In genomic region chr1:154626456-154627246, GRCh38 we compare ENCODE assay signal across 8 cellular contexts. TPM values are rescaled to one million over a fixed set of nuclear protein-coding genes. Genes with fewer than 3 reads are reported as not detected.
DNase-seq lines count a peak whose midpoint lies in the region; ATAC-seq, FAIRE-seq and TF ChIP-seq lines count a peak whose summit lies in the region.

No MANE protein-coding gene starts in this region.

- no peak for TF ChIP-seq POLR2A in endothelial cell of umbilical vein (IDR thresholded peaks at IDR 0.05; ENCODE audit: low read depth, low read length)

- H3K4me3 Mint-ChIP-seq in natural killer cell treated with Interleukin-12 subunit alpha and Interleukin-12 subunit beta and Interleukin-15 and Interleukin-18, amount 100 ng/mL, for 72 hours = peak overlapping the region; percentile 97

- TSS peak; percentile 17 for BruUV-seq in endothelial cell of umbilical vein (replicated peaks; lab: Mats Ljungman, UMichigan)

- TF ChIP-seq CTCF in endothelial cell of umbilical vein (IDR thresholded peaks at IDR 0.05; ENCODE audit: extremely low read depth in 1 of 2, insufficient read depth in 1 of 2, low read depth in 1 of 2, low read length in 2 of 2) (no peak), D721Med (IDR thresholded peaks at IDR 0.05; ENCODE audit: insufficient read depth, missing control alignments) (no peak)

- POLR2A ChIA-PET in HEK293T (lab: Yijun Ruan, JAX) (interaction anchor here (0.8 to 1.4 kb wide), 3 partner anchors 16 to 37 kb away, joined by 3 to 8 read pairs (median 3); no protein-coding TSS in a partner anchor), endothelial cell of umbilical vein (lab: Charles Lee) (interaction anchor here (0.7 kb wide), 1 partner anchor 29 kb away, joined by 9 read pairs; no protein-coding TSS in a partner anchor)

- intact Hi-C loops in endothelial cell of umbilical vein (cut with micrococcal nuclease) = no loop called here

- no peaks in the 10 kb centered on the region for H3K9me1 ChIP-seq in endothelial cell of umbilical vein (replicated peaks; ENCODE audit: control insufficient read depth, extremely low read depth, insufficient read depth, low read length)

- H3K27ac ChIP-seq in SJSA1 (no peak overlapping the region), endothelial cell of umbilical vein (ENCODE audit: insufficient read depth, low read depth, low read length) (peak overlapping the region; percentile 86)

- H3K36me3 ChIP-seq in ES-I3 (ENCODE audit: insufficient read depth, low read length) (no peaks in the 10 kb centered on the region), SJSA1 (peaks cover 25% of the 10 kb centered on the region), endothelial cell of umbilical vein (ENCODE audit: control insufficient read depth in 2 of 2, extremely low read depth in 1 of 2, insufficient read depth in 2 of 2, low read length in 2 of 2) (peaks cover 0 to 6% of the 10 kb centered on the region in 2 experiments)

- peaks cover 3 to 12% of the 10 kb centered on the region in 2 donors for H3K27me3 Mint-ChIP-seq in natural killer cell treated with Interleukin-12 subunit alpha and Interleukin-12 subunit beta and Interleukin-15 and Interleukin-18, amount 100 ng/mL, for 72 hours

- peak; percentile 32 for DNase-seq in HEK293T (ENCODE audit: extremely low spot score)
- DNase-seq in SJSA1 (ENCODE audit: low read depth in 1 of 2, low spot score in 2 of 2) = no peak
- no peak for DNase-seq in endothelial cell of umbilical vein (ENCODE audit: low read depth, low spot score)
- no peak for DNase-seq in natural killer cell treated with Interleukin-12 subunit alpha and Interleukin-12 subunit beta and Interleukin-15 and Interleukin-18, amount 100 ng/mL, for 72 hours (ENCODE audit: low spot score)
- no peak for DNase-seq in D721Med (ENCODE audit: insufficient read length, low spot score)
- DNase-seq in NCI-H2029 treated with DMSO at 0.1 percent for 48 hours (lab: John Stamatoyannopoulos, UW) = no peak
- DNase-seq in HuH-7.5 (ENCODE audit: low spot score) = no peak

- H3K4me1 ChIP-seq in ES-I3 (ENCODE audit: insufficient read depth, low read length) (peaks cover 5% of the 10 kb centered on the region; the same call in 1 of the 2 replicates), SJSA1 (replicated peaks) (peaks cover 26% of the 10 kb centered on the region), endothelial cell of umbilical vein (ENCODE audit: control insufficient read depth, extremely low read depth, insufficient read depth, low read length) (peaks cover 7% of the 10 kb centered on the region)

- peaks cover 23 to 28% of the 10 kb centered on the region in 2 donors for H3K4me1 Mint-ChIP-seq in natural killer cell treated with Interleukin-12 subunit alpha and Interleukin-12 subunit beta and Interleukin-15 and Interleukin-18, amount 100 ng/mL, for 72 hours (ENCODE audit: low read depth in 2 of 2)

- H3K9ac ChIP-seq in ES-I3 (ENCODE audit: low read depth, low read length) = peak overlapping the region; percentile 85
- H3K9ac ChIP-seq in endothelial cell of umbilical vein (replicated peaks; ENCODE audit: extremely low read depth, insufficient read depth, low read length) = peak overlapping the region; percentile 84

- peak overlapping the region; percentile 92 for H3K4me3 ChIP-seq in SJSA1
- H3K4me3 ChIP-seq in endothelial cell of umbilical vein (replicated peaks in 1 of 3; ENCODE audit: insufficient read depth in 1 of 3, low read depth in 1 of 3, low read length in 3 of 3) = peak overlapping the region; percentile 72 to 99 (median 73)

- H2AFZ ChIP-seq in endothelial cell of umbilical vein (ENCODE audit: low read depth, low read length) = no peak overlapping the region

- H3K9me3 Mint-ChIP-seq in natural killer cell treated with Interleukin-12 subunit alpha and Interleukin-12 subunit beta and Interleukin-15 and Interleukin-18, amount 100 ng/mL, for 72 hours = no peaks in the 10 kb centered on the region

- CTCF ChIA-PET in HEK293T (lab: Yijun Ruan, JAX) (no interaction called here), endothelial cell of umbilical vein (lab: Charles Lee) (interaction anchor here (0.8 to 1.5 kb wide), 6 partner anchors 15 to 252 kb away, joined by 3 to 4 read pairs (median 3); no protein-coding TSS in a partner anchor)

- H3K9me3 ChIP-seq in ES-I3 (ENCODE audit: control insufficient read depth, insufficient read depth, low read length) = peaks cover 3% of the 10 kb centered on the region; the same call in 1 of the 2 replicates
- peaks cover 4% of the 10 kb centered on the region; the same call in 1 of the 2 replicates for H3K9me3 ChIP-seq in SJSA1 (replicated peaks)
- no peaks in the 10 kb centered on the region for H3K9me3 ChIP-seq in endothelial cell of umbilical vein (replicated peaks; ENCODE audit: control insufficient read depth, insufficient read depth, low read length)

- H3K4me2 ChIP-seq in endothelial cell of umbilical vein (ENCODE audit: insufficient read depth, low read length) = peak overlapping the region; percentile 52

- H3K36me3 Mint-ChIP-seq in natural killer cell treated with Interleukin-12 subunit alpha and Interleukin-12 subunit beta and Interleukin-15 and Interleukin-18, amount 100 ng/mL, for 72 hours = peaks cover 18% of the 10 kb centered on the region

- dilution Hi-C loops in endothelial cell of umbilical vein (cut with MboI; ENCODE audit: extremely low pct_ligation_motif_present, low sequenced_read_pairs) = no loop called here

- FAIRE-seq in endothelial cell of umbilical vein (lab: Jason Lieb, UNC) = peak; percentile 8
- no peak for FAIRE-seq in D721Med (lab: Jason Lieb, UNC)

- peak overlapping the region; percentile 87 to 93 for H3K27ac Mint-ChIP-seq in natural killer cell treated with Interleukin-12 subunit alpha and Interleukin-12 subunit beta and Interleukin-15 and Interleukin-18, amount 100 ng/mL, for 72 hours

- ATAC-seq in natural killer cell treated with Interleukin-12 subunit alpha and Interleukin-12 subunit beta and Interleukin-15 and Interleukin-18, amount 100 ng/mL, for 72 hours = peak; percentile 26 to 48

- H4K20me1 ChIP-seq in endothelial cell of umbilical vein (replicated peaks; ENCODE audit: control insufficient read depth, extremely low read depth, insufficient read depth, low read length) = peaks cover 3% of the 10 kb centered on the region

- 0 out of 2 replicates have a peak, but pooled peaks cover 2% of the 10 kb centered on the region for H3K27me3 ChIP-seq in SJSA1 (replicated peaks)
- H3K27me3 ChIP-seq in endothelial cell of umbilical vein (ENCODE audit: control insufficient read depth in 2 of 2, insufficient read depth in 2 of 2, low read length in 2 of 2) = peaks cover 3 to 7% of the 10 kb centered on the region in 2 experiments

- peaks cover 57% of the 10 kb centered on the region for H3K79me2 ChIP-seq in endothelial cell of umbilical vein (ENCODE audit: control insufficient read depth, insufficient read depth, low read length)

TF ChIP-seq in HEK293T, 16 proteins besides CTCF, POLR2A, EP300 and RAD21:
- no peak for TF ChIP-seq L3MBTL2 (conservative IDR thresholded peaks at IDR 0.05)
- no peak for TF ChIP-seq ARNT (IDR thresholded peaks at IDR 0.05)
TF ChIP-seq in HEK293T: peak in this region for 0.

TF ChIP-seq in endothelial cell of umbilical vein, 7 proteins besides CTCF, POLR2A, EP300 and RAD21:
- TF ChIP-seq FOS (IDR thresholded peaks at IDR 0.05; ENCODE audit: borderline replicate concordance, insufficient read depth, low read length) (no peak), POLR2AphosphoS5 (IDR thresholded peaks at IDR 0.05; ENCODE audit: insufficient read depth, low read depth, low read length) (no peak), EZH2 (IDR thresholded peaks at IDR 0.05; ENCODE audit: borderline replicate concordance, low read depth, low read length, severe bottlenecking) (no peak), GATA2 (IDR thresholded peaks at IDR 0.05; ENCODE audit: insufficient read depth, insufficient read length, low read depth, low read length) (no peak), MYC (IDR thresholded peaks at IDR 0.05; ENCODE audit: low read depth, low read length) (no peak), JUN (IDR thresholded peaks at IDR 0.05; ENCODE audit: borderline replicate concordance, insufficient read depth, insufficient read length, low read depth) (no peak), MAX (IDR thresholded peaks at IDR 0.05; ENCODE audit: insufficient read depth, insufficient read length) (no peak)

RNA-seq across cellular contexts. Expression of gene ADAR, which starts 18.7 kb away (rescaled TPM):
- 54.4 and 82.6 TPM in 2 replicates for total RNA-seq in SJSA1 (2014; rRNA removed; shearing (Covaris generic))
- total RNA-seq in endothelial cell of umbilical vein = 128 and 141 TPM in 2 replicates
- polyA plus RNA-seq in endothelial cell of umbilical vein = 79.6 and 88.2 TPM in 2 replicates
- polyA plus RNA-seq in endothelial cell of umbilical vein (2011; cell fraction: cytosol; rRNA removed) = 73.5 and 79.4 TPM in 2 replicates
- polyA plus RNA-seq in endothelial cell of umbilical vein (2011; cell fraction: nucleus; rRNA removed) = 189 and 196 TPM in 2 replicates
- polyA plus RNA-seq in endothelial cell of umbilical vein (2012) = 69.3 and 83.6 TPM in 2 replicates
- 324 and 334 TPM in 2 replicates for polyA minus RNA-seq in endothelial cell of umbilical vein
- polyA minus RNA-seq in endothelial cell of umbilical vein (2011; cell fraction: cytosol; rRNA and poly(A)+ RNA removed) = 110 TPM
- polyA minus RNA-seq in endothelial cell of umbilical vein (2011; cell fraction: nucleus; rRNA and poly(A)+ RNA removed) = 112 and 150 TPM in 2 replicates
- total RNA-seq in natural killer cell treated with Interleukin-12 subunit alpha and Interleukin-12 subunit beta and Interleukin-15 and Interleukin-18, amount 100 ng/mL, for 72 hours = 100 to 1,000 TPM; 232 to 257 TPM

RNA-seq across cellular contexts. Expression of gene CHRNB2, which starts 59.1 kb away (rescaled TPM):
- total RNA-seq in SJSA1 (2014; rRNA removed; shearing (Covaris generic)) = not detected in 2 replicates
- total RNA-seq in endothelial cell of umbilical vein = not detected in 2 replicates
- polyA plus RNA-seq in endothelial cell of umbilical vein = not detected in 2 replicates
- not detected in 2 replicates for polyA plus RNA-seq in endothelial cell of umbilical vein (2011; cell fraction: cytosol; rRNA removed)
- 0.06 and 0.08 TPM in 2 replicates for polyA plus RNA-seq in endothelial cell of umbilical vein (2011; cell fraction: nucleus; rRNA removed)
- 0.09 TPM in 1 of 2 replicates, not detected in the other for polyA plus RNA-seq in endothelial cell of umbilical vein (2012)
- 0.12 and 0.45 TPM in 2 replicates for polyA minus RNA-seq in endothelial cell of umbilical vein
- polyA minus RNA-seq in endothelial cell of umbilical vein (2011; cell fraction: cytosol; rRNA and poly(A)+ RNA removed) = not detected
- polyA minus RNA-seq in endothelial cell of umbilical vein (2011; cell fraction: nucleus; rRNA and poly(A)+ RNA removed) = not detected in 2 replicates
- total RNA-seq in natural killer cell treated with Interleukin-12 subunit alpha and Interleukin-12 subunit beta and Interleukin-15 and Interleukin-18, amount 100 ng/mL, for 72 hours = not detected
